ENCODE assay signal across 29 cellular contexts in genomic region chrX:32421266-32421665, GRCh38.
"Had no signal": no experiment of that assay in that cellular context is flagged by ENCODE, and none has a peak within 500 bp of the region (broad histone marks: within the 10 kb centered on the region; RNA-seq: fewer than 3 reads in every experiment).

No MANE protein-coding gene starts in this region.

- FAIRE-seq: frontal cortex had no signal

- H3K27me3 Mint-ChIP-seq: activated CD4-positive, alpha-beta memory T cell treated with anti-CD3 and anti-CD28 coated beads, Interleukin-2, amount 10 ng/mL, durations not matched to agents 7 days and 5 days; activated CD4-positive, alpha-beta T cell treated with anti-CD3 and anti-CD28 coated beads, Interleukin-2, amount 10 ng/mL, durations not matched to agents 7 days and 5 days; activated naive CD8-positive, alpha-beta T cell; activated T-helper 17 cell treated with anti-CD3 and anti-CD28 coated beads, Interleukin-2, amount 50 U/mL, for 72 hours; central memory CD8-positive, alpha-beta T cell; dendritic cell treated with granulocyte-macrophage colony-stimulating factor and Interleukin-4, amounts not matched to agents 40 ng/mL and 50 ng/mL, for 4 days had no signal

- H3K27me3 ChIP-seq: body of pancreas had no signal

- H3K36me3 ChIP-seq: breast epithelium had no signal

- H3K9me3 ChIP-seq: body of pancreas, breast epithelium had no signal

- H3K27ac ChIP-seq: body of pancreas, breast epithelium, coronary artery, dorsolateral prefrontal cortex had no signal

- H3K4me1 Mint-ChIP-seq: activated CD4-positive, alpha-beta memory T cell treated with anti-CD3 and anti-CD28 coated beads, Interleukin-2, amount 10 ng/mL, durations not matched to agents 7 days and 5 days; activated CD4-positive, alpha-beta T cell treated with anti-CD3 and anti-CD28 coated beads, Interleukin-2, amount 10 ng/mL, durations not matched to agents 7 days and 5 days; activated T-helper 17 cell treated with anti-CD3 and anti-CD28 coated beads, Interleukin-2, amount 50 U/mL, for 72 hours; central memory CD8-positive, alpha-beta T cell; endodermal cell had no signal

- DNase-seq: activated CD4-positive, alpha-beta memory T cell treated with anti-CD3 and anti-CD28 coated beads, Interleukin-2, amount 10 ng/mL, durations not matched to agents 7 days and 5 days; activated CD4-positive, alpha-beta T cell treated with anti-CD3 and anti-CD28 coated beads for 1 hour; activated CD4-positive, alpha-beta T cell treated with anti-CD3 and anti-CD28 coated beads for 4 hours; activated CD4-positive, alpha-beta T cell treated with anti-CD3 and anti-CD28 coated beads, Interleukin-2, amount 10 ng/mL, durations not matched to agents 7 days and 5 days; activated CD4-positive, alpha-beta T cell treated with anti-CD3 and anti-CD28 coated beads, Interleukin-2, amount 50 U/mL, for 4 hours; activated CD8-positive, alpha-beta memory T cell treated with anti-CD3 and anti-CD28 coated beads, Interleukin-2, amount 50 U/mL, for 48 hours; activated effector memory CD4-positive, alpha-beta T cell treated with Interleukin-2 at 50 U/mL for 16 hours; activated gamma-delta T cell treated with Interleukin-2 at 50 U/mL for 16 hours; activated naive CD4-positive, alpha-beta T cell treated with anti-CD3 and anti-CD28 coated beads, Interleukin-2, amount 50 U/mL, for 16 hours; activated naive CD4-positive, alpha-beta T cell treated with Interleukin-2 at 50 U/mL for 16 hours; activated T-cell treated with anti-CD3 and anti-CD28 coated beads for 4 hours; activated T-cell treated with anti-CD3 and anti-CD28 coated beads, Interleukin-2, amount 50 U/mL, for 24 hours; amygdala; aorta; body of pancreas; dorsolateral prefrontal cortex; effector memory CD4-positive, alpha-beta T cell; endodermal cell; foreskin fibroblast; head of caudate nucleus; T-helper 2 cell had no signal

- H3K4me1 ChIP-seq: body of pancreas, breast epithelium had no signal

- H3K27ac Mint-ChIP-seq: activated CD4-positive, alpha-beta memory T cell treated with anti-CD3 and anti-CD28 coated beads, Interleukin-2, amount 10 ng/mL, durations not matched to agents 7 days and 5 days; activated CD4-positive, alpha-beta T cell treated with anti-CD3 and anti-CD28 coated beads, Interleukin-2, amount 10 ng/mL, durations not matched to agents 7 days and 5 days; activated naive CD8-positive, alpha-beta T cell; activated T-cell treated with anti-CD3 and anti-CD28 coated beads, Interleukin-2, amount 50 U/mL, for 24 hours; activated T-helper 17 cell treated with anti-CD3 and anti-CD28 coated beads, Interleukin-2, amount 50 U/mL, for 72 hours; dendritic cell treated with granulocyte-macrophage colony-stimulating factor and Interleukin-4, amounts not matched to agents 40 ng/mL and 50 ng/mL, for 4 days; endodermal cell had no signal

- H3K36me3 Mint-ChIP-seq: activated naive CD8-positive, alpha-beta T cell had no signal

- ATAC-seq: activated T-helper 17 cell treated with anti-CD3 and anti-CD28 coated beads, Interleukin-2, amount 50 U/mL, for 72 hours; body of pancreas; esophagus mucosa had no signal

- H3K9me3 Mint-ChIP-seq: activated CD4-positive, alpha-beta memory T cell treated with anti-CD3 and anti-CD28 coated beads, Interleukin-2, amount 10 ng/mL, durations not matched to agents 7 days and 5 days; activated CD4-positive, alpha-beta T cell treated with anti-CD3 and anti-CD28 coated beads, Interleukin-2, amount 10 ng/mL, durations not matched to agents 7 days and 5 days; activated T-cell treated with anti-CD3 and anti-CD28 coated beads, Interleukin-2, amount 50 U/mL, for 24 hours; activated T-helper 17 cell treated with anti-CD3 and anti-CD28 coated beads, Interleukin-2, amount 50 U/mL, for 72 hours; dendritic cell treated with granulocyte-macrophage colony-stimulating factor and Interleukin-4, amounts not matched to agents 40 ng/mL and 50 ng/mL, for 4 days; endodermal cell had no signal

- H3K4me3 ChIP-seq: body of pancreas, breast epithelium, coronary artery, dorsolateral prefrontal cortex had no signal

- H3K4me3 Mint-ChIP-seq: activated CD4-positive, alpha-beta memory T cell treated with anti-CD3 and anti-CD28 coated beads, Interleukin-2, amount 10 ng/mL, durations not matched to agents 7 days and 5 days; activated CD4-positive, alpha-beta T cell treated with anti-CD3 and anti-CD28 coated beads, Interleukin-2, amount 10 ng/mL, durations not matched to agents 7 days and 5 days; activated naive CD8-positive, alpha-beta T cell; activated T-cell treated with anti-CD3 and anti-CD28 coated beads, Interleukin-2, amount 50 U/mL, for 24 hours; activated T-helper 17 cell treated with anti-CD3 and anti-CD28 coated beads, Interleukin-2, amount 50 U/mL, for 72 hours; central memory CD8-positive, alpha-beta T cell; dendritic cell treated with granulocyte-macrophage colony-stimulating factor and Interleukin-4, amounts not matched to agents 40 ng/mL and 50 ng/mL, for 4 days; endodermal cell had no signal
